In genomic region chr2:143034292-143035074, GRCh38 we compare ENCODE assay signal across 8 cellular contexts.
DNase-seq lines count a peak whose midpoint lies in the region; ATAC-seq, FAIRE-seq and TF ChIP-seq lines count a peak whose summit lies in the region.

No MANE protein-coding gene starts in this region.

- peaks cover 4% of the 10 kb centered on the region for H3K4me1 ChIP-seq in adipocyte (ENCODE audit: control insufficient read depth, insufficient read depth, low read length)
- H3K4me1 ChIP-seq in right atrium auricular region: no peaks in the 10 kb centered on the region
- H3K4me1 ChIP-seq in small intestine (ENCODE audit: control insufficient read depth in 2 of 2, insufficient read depth in 1 of 2, low read depth in 1 of 2, low read length in 1 of 2): no peaks in the 10 kb centered on the region

- H3K27me3 ChIP-seq in adipocyte (replicated peaks; ENCODE audit: control insufficient read depth, insufficient read depth, low read length) (no peaks in the 10 kb centered on the region), right atrium auricular region (no peaks in the 10 kb centered on the region), small intestine (ENCODE audit: control insufficient read depth in 2 of 2, insufficient read depth in 2 of 2, low read length in 2 of 2) (no peaks in the 10 kb centered on the region)

- WGBS in small intestine, 3 donors: 37 to 44% (median 38%) methylated on average over 5 of the region's 5 CpGs

- DNase-seq in 8988T (peak; percentile 4), NCI-H1417 (lab: John Stamatoyannopoulos, UW) (peak; percentile 46 to 89 (median 69)), adipocyte (ENCODE audit: low read depth) (peak; percentile 94), right atrium auricular region (ENCODE audit: low spot score) (no peak), small intestine (peak; percentile 79)

- H3K4me3 ChIP-seq in adipocyte (ENCODE audit: low read length): no peak overlapping the region
- H3K4me3 ChIP-seq in right atrium auricular region: no peak overlapping the region
- no peak overlapping the region for H3K4me3 ChIP-seq in small intestine (ENCODE audit: low read depth in 1 of 2, low read length in 2 of 2)

- H3K9me3 ChIP-seq in adipocyte (ENCODE audit: control insufficient read depth, low read length) (no peaks in the 10 kb centered on the region), right atrium auricular region (no peaks in the 10 kb centered on the region), small intestine (ENCODE audit: control insufficient read depth, low read depth) (no peaks in the 10 kb centered on the region)

- ATAC-seq in GM18498 (IDR thresholded peaks at IDR 0.05; ENCODE audit: unreplicated experiment) (peak; percentile 82), HG02852 (IDR thresholded peaks at IDR 0.05; ENCODE audit: unreplicated experiment) (peak; percentile 82), SK-N-SH treated with all-trans-retinoic acid at 6 μM for 48 hours (peak; percentile 87)

- FAIRE-seq in small intestine (lab: Jason Lieb, UNC): peak; percentile 96

- no peak overlapping the region for H3K9ac ChIP-seq in adipocyte (ENCODE audit: low read length)

- no peaks in the 10 kb centered on the region for H3K36me3 ChIP-seq in adipocyte (ENCODE audit: control insufficient read depth, insufficient read depth, low read length, severe bottlenecking)
- no peaks in the 10 kb centered on the region for H3K36me3 ChIP-seq in right atrium auricular region
- no peaks in the 10 kb centered on the region for H3K36me3 ChIP-seq in small intestine (ENCODE audit: control insufficient read depth in 2 of 2, insufficient read depth in 2 of 2, low read length in 2 of 2)

- TF ChIP-seq CTCF in right atrium auricular region (IDR thresholded peaks at IDR 0.05): peak; percentile 82 to 99

- H3K27ac ChIP-seq in right atrium auricular region (no peak overlapping the region), small intestine (ENCODE audit: low read depth in 1 of 2, low read length in 1 of 2) (no peak overlapping the region)

TF ChIP-seq in SK-N-SH treated with all-trans-retinoic acid at 6 μM for 48 hours, 23 proteins besides CTCF, POLR2A, EP300 and RAD21:
- no peak for TF ChIP-seq TCF4 (CRISPR knock-in tag; IDR thresholded peaks at IDR 0.05; ENCODE audit: borderline replicate concordance)
- TF ChIP-seq ESRRG (CRISPR knock-in tag; IDR thresholded peaks at IDR 0.05): no peak
- no peak for TF ChIP-seq BACH2 (CRISPR knock-in tag; IDR thresholded peaks at IDR 0.05; ENCODE audit: borderline replicate concordance)
- TF ChIP-seq ZNF8 (CRISPR knock-in tag; IDR thresholded peaks at IDR 0.05): no peak
- no peak for TF ChIP-seq CSDC2 (CRISPR knock-in tag; IDR thresholded peaks at IDR 0.05)
- TF ChIP-seq ZFP3 (CRISPR knock-in tag; IDR thresholded peaks at IDR 0.05): no peak
- no peak for TF ChIP-seq ZNF565 (CRISPR knock-in tag; conservative IDR thresholded peaks at IDR 0.05; ENCODE audit: low read depth)
- no peak for TF ChIP-seq PPARA (CRISPR knock-in tag; IDR thresholded peaks at IDR 0.05; ENCODE audit: borderline replicate concordance)
- no peak for TF ChIP-seq GLIS3 (CRISPR knock-in tag; IDR thresholded peaks at IDR 0.05)
- TF ChIP-seq ZC3H10 (CRISPR knock-in tag; IDR thresholded peaks at IDR 0.05): no peak
- no peak for TF ChIP-seq SNAI2 (CRISPR knock-in tag; IDR thresholded peaks at IDR 0.05)
- TF ChIP-seq ZNF70 (CRISPR knock-in tag; IDR thresholded peaks at IDR 0.05): no peak
